In the genomic region with DNA sequence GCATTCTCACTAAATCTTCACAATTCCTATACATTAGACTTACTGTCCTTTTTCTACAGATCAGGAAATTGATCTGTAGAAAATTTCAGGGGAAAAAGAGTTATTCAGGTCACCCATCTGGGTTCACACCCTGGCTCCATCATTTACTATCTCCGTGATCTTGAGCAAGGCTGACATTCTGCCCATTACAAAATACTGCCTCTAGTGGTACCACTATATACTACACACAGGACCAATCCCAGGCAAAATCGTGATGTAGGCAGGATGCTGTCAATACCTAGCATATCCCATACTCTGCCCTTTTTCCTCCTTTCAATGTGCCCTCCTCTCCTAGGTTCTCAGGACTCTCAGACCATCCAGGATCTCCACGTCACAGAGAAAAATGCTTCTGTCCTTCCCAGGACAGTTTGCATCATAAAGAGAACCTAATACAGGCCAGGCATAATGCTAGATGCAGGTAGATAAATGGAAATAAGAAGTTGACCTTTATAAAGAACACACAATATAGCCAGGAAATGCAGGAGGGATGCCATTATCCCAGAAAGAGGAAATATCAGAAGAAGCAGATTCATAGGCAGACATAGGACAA, we compare ENCODE assay signal across 10 cellular contexts.
DNase-seq lines count a peak whose midpoint lies in the region; ATAC-seq, FAIRE-seq and TF ChIP-seq lines count a peak whose summit lies in the region.
"Had no signal": no experiment of that assay in that cellular context is flagged by ENCODE, and none has a peak within 500 bp of the region (broad histone marks: within the 10 kb centered on the region; RNA-seq: fewer than 3 reads in every experiment).

No MANE protein-coding gene starts in this region.

- H3K4me3 Mint-ChIP-seq in astrocyte (ENCODE audit: unreplicated experiment) = no peak overlapping the region
- H3K4me3 Mint-ChIP-seq in activated T-helper 1 cell treated with anti-CD3 and anti-CD28 coated beads, Interleukin-12 subunit alpha, Interleukin-12 subunit beta, Interleukin-2, Interleukin-4 antibody, amounts not matched to agents 30 ng/mL and 10 ng/mL and 1 ng/mL, durations not matched to agents 14 hours and 24 hours and 36 hours = no peak overlapping the region
- H3K4me3 Mint-ChIP-seq: CD4-positive, CD25-positive, alpha-beta regulatory T cell had no signal

- no peaks in the 10 kb centered on the region for H3K9me3 Mint-ChIP-seq in astrocyte (ENCODE audit: unreplicated experiment)
- no peaks in the 10 kb centered on the region for H3K9me3 Mint-ChIP-seq in activated T-helper 1 cell treated with anti-CD3 and anti-CD28 coated beads, Interleukin-12 subunit alpha, Interleukin-12 subunit beta, Interleukin-2, Interleukin-4 antibody, amounts not matched to agents 30 ng/mL and 10 ng/mL and 1 ng/mL, durations not matched to agents 14 hours and 24 hours and 36 hours

- H2AFZ ChIP-seq in astrocyte (ENCODE audit: low read depth, low read length) = no peak overlapping the region

- H3K36me3 Mint-ChIP-seq in astrocyte (ENCODE audit: low read depth, unreplicated experiment) = no peaks in the 10 kb centered on the region
- H3K36me3 Mint-ChIP-seq in activated T-helper 1 cell treated with anti-CD3 and anti-CD28 coated beads, Interleukin-12 subunit alpha, Interleukin-12 subunit beta, Interleukin-2, Interleukin-4 antibody, amounts not matched to agents 30 ng/mL and 10 ng/mL and 1 ng/mL, durations not matched to agents 14 hours and 24 hours and 36 hours (ENCODE audit: low read depth) = no peaks in the 10 kb centered on the region
- H3K36me3 Mint-ChIP-seq: activated naive CD4-positive, alpha-beta T cell treated with anti-CD3 and anti-CD28 coated beads, Interleukin-2, amount 50 U/mL, for 72 hours; CD4-positive, CD25-positive, alpha-beta regulatory T cell had no signal

- H3K27ac ChIP-seq in HL-60 (replicated peaks) (no peak overlapping the region), astrocyte (ENCODE audit: low read depth, low read length) (no peak overlapping the region)

- ATAC-seq in GM21423 (IDR thresholded peaks at IDR 0.05; ENCODE audit: unreplicated experiment) (peak; percentile 75), mucosa of descending colon (peak; percentile 66)

- no peak overlapping the region for H3K9ac ChIP-seq in astrocyte (ENCODE audit: low read length)

- no peaks in the 10 kb centered on the region for H3K9me3 ChIP-seq in astrocyte (ENCODE audit: insufficient read depth, low read depth, low read length)
- no peaks in the 10 kb centered on the region for H3K9me3 ChIP-seq in mucosa of descending colon

- no peaks in the 10 kb centered on the region for H3K36me3 ChIP-seq in astrocyte (ENCODE audit: insufficient read depth, low read length)
- no peaks in the 10 kb centered on the region for H3K36me3 ChIP-seq in mucosa of descending colon (ENCODE audit: low read depth)

- no peaks in the 10 kb centered on the region for H3K79me2 ChIP-seq in astrocyte (ENCODE audit: insufficient read depth, low read length)

- H3K27ac Mint-ChIP-seq in astrocyte (ENCODE audit: unreplicated experiment) = no peak overlapping the region
- H3K27ac Mint-ChIP-seq in activated T-helper 1 cell treated with anti-CD3 and anti-CD28 coated beads, Interleukin-12 subunit alpha, Interleukin-12 subunit beta, Interleukin-2, Interleukin-4 antibody, amounts not matched to agents 30 ng/mL and 10 ng/mL and 1 ng/mL, durations not matched to agents 14 hours and 24 hours and 36 hours = no peak overlapping the region
- H3K27ac Mint-ChIP-seq: activated naive CD4-positive, alpha-beta T cell treated with anti-CD3 and anti-CD28 coated beads, Interleukin-2, amount 50 U/mL, for 72 hours; CD4-positive, CD25-positive, alpha-beta regulatory T cell had no signal

- no peaks in the 10 kb centered on the region for H3K4me1 Mint-ChIP-seq in astrocyte (ENCODE audit: low read depth, unreplicated experiment)
- H3K4me1 Mint-ChIP-seq in activated T-helper 1 cell treated with anti-CD3 and anti-CD28 coated beads, Interleukin-12 subunit alpha, Interleukin-12 subunit beta, Interleukin-2, Interleukin-4 antibody, amounts not matched to agents 30 ng/mL and 10 ng/mL and 1 ng/mL, durations not matched to agents 14 hours and 24 hours and 36 hours (ENCODE audit: low read depth) = no peaks in the 10 kb centered on the region
- H3K4me1 Mint-ChIP-seq: CD4-positive, CD25-positive, alpha-beta regulatory T cell had no signal

- no peak overlapping the region for H3K4me2 ChIP-seq in astrocyte (ENCODE audit: low read length)

- no peaks in the 10 kb centered on the region for H3K27me3 Mint-ChIP-seq in astrocyte (ENCODE audit: low read depth, unreplicated experiment)
- H3K27me3 Mint-ChIP-seq in activated T-helper 1 cell treated with anti-CD3 and anti-CD28 coated beads, Interleukin-12 subunit alpha, Interleukin-12 subunit beta, Interleukin-2, Interleukin-4 antibody, amounts not matched to agents 30 ng/mL and 10 ng/mL and 1 ng/mL, durations not matched to agents 14 hours and 24 hours and 36 hours (ENCODE audit: insufficient read depth) = no peaks in the 10 kb centered on the region
- H3K27me3 Mint-ChIP-seq: CD4-positive, CD25-positive, alpha-beta regulatory T cell had no signal

- TF ChIP-seq CTCF in HL-60 (IDR thresholded peaks at IDR 0.05; ENCODE audit: insufficient read depth, low read length) (peak; percentile 89), astrocyte (IDR thresholded peaks at IDR 0.05; ENCODE audit: insufficient read depth, low read depth, low read length) (peak; percentile 63), mucosa of descending colon (IDR thresholded peaks at IDR 0.05) (peak; percentile 27)

- DNase-seq in NCI-H1105 treated with DMSO at 0.1 percent for 48 hours (lab: John Stamatoyannopoulos, UW) (peak; percentile 10), NCI-H1105 (lab: John Stamatoyannopoulos, UW) (no peak), HL-60 (ENCODE audit: low read depth in 1 of 2, low spot score in 1 of 2) (peak; percentile 5 to 17), astrocyte (ENCODE audit: low read depth) (no peak), mucosa of descending colon (peak in 1 of 3 donors; percentile 3), A172 (ENCODE audit: low spot score) (no peak)
- DNase-seq in activated T-helper 1 cell treated with anti-CD3 and anti-CD28 coated beads, Interleukin-12 subunit alpha, Interleukin-12 subunit beta, Interleukin-2, Interleukin-4 antibody, amounts not matched to agents 30 ng/mL and 10 ng/mL and 1 ng/mL, durations not matched to agents 14 hours and 24 hours and 36 hours (ENCODE audit: low spot score) = no peak

- intact Hi-C loops in mucosa of descending colon (cut with DNase I, micrococcal nuclease) = no loop called here
- intact Hi-C loops in activated T-helper 1 cell treated with anti-CD3 and anti-CD28 coated beads, Interleukin-12 subunit alpha, Interleukin-12 subunit beta, Interleukin-2, Interleukin-4 antibody, amounts not matched to agents 30 ng/mL and 10 ng/mL and 1 ng/mL, durations not matched to agents 14 hours and 24 hours and 36 hours (cut with micrococcal nuclease) = no loop called here

- H3K27me3 ChIP-seq in HL-60 (ENCODE audit: insufficient read depth, poor library complexity, severe bottlenecking) (no peaks in the 10 kb centered on the region), astrocyte (ENCODE audit: insufficient read depth, low read length) (no peaks in the 10 kb centered on the region)

- H3K4me1 ChIP-seq in astrocyte (ENCODE audit: insufficient read depth, low read length) (no peaks in the 10 kb centered on the region), mucosa of descending colon (ENCODE audit: low read depth) (no peaks in the 10 kb centered on the region)

- no peaks in the 10 kb centered on the region for H4K20me1 ChIP-seq in astrocyte (ENCODE audit: insufficient read depth, low read length)

- H3K4me3 ChIP-seq in HL-60 (replicated peaks; ENCODE audit: insufficient read depth, low read length) (no peak overlapping the region), astrocyte (ENCODE audit: insufficient read depth, low read depth, low read length) (no peak overlapping the region), mucosa of descending colon (no peak overlapping the region)

- peak; percentile 72 for FAIRE-seq in astrocyte (lab: Jason Lieb, UNC)

Comparison
In these comparisons a context has a peak if more than half of its experiments do, and no peak if none do; other contexts are left out.
1. DNase-seq: peak in NCI-H1105 treated with DMSO at 0.1 percent for 48 hours (single experiment) and HL-60 (2 of 2); none in NCI-H1105 (single experiment), astrocyte (single experiment), activated T-helper 1 cell treated with anti-CD3 and anti-CD28 coated beads, Interleukin-12 subunit alpha, Interleukin-12 subunit beta, Interleukin-2, Interleukin-4 antibody, amounts not matched to agents 30 ng/mL and 10 ng/mL and 1 ng/mL, durations not matched to agents 14 hours and 24 hours and 36 hours (single experiment) and A172 (single experiment).
2. CTCF ChIP-seq: peak in every context shown above with its lines; median percentile 89 in HL-60; 63 in astrocyte; 27 in mucosa of descending colon.